ENCODE assay signal across 2 cellular contexts in the genomic region with DNA sequence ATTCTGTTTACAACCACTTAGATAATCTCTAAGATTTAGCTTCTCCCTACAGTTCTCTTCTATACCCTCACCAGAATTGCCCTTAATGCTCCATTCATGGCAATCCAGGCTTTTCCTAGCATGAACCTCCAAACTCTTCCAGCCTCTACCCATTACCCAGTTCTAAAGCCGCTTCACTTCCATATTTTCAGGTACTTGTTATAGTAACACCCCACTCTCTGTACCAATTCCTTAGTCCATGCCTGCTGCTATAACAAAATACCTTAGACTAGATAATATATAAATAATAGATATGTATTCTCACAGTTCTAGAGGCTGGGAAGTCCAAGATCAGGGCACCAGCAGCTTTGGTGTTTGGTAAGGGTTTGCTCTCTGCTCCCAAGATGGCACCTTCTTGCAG.
TF ChIP-seq lines count a peak whose summit lies in the region.

No MANE protein-coding gene starts in this region.

TF ChIP-seq in HEK293, 187 proteins besides CTCF, POLR2A, EP300 and RAD21 (continued from another document):
- TF ChIP-seq, protein P1, sequence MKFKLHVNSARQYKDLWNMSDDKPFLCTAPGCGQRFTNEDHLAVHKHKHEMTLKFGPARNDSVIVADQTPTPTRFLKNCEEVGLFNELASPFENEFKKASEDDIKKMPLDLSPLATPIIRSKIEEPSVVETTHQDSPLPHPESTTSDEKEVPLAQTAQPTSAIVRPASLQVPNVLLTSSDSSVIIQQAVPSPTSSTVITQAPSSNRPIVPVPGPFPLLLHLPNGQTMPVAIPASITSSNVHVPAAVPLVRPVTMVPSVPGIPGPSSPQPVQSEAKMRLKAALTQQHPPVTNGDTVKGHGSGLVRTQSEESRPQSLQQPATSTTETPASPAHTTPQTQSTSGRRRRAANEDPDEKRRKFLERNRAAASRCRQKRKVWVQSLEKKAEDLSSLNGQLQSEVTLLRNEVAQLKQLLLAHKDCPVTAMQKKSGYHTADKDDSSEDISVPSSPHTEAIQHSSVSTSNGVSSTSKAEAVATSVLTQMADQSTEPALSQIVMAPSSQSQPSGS (tag by site-specific recombination; IDR thresholded peaks at IDR 0.05; ENCODE audit: low read depth): no peak
TF ChIP-seq in HEK293: peak in this region for 1.

TF ChIP-seq in K562, 482 proteins besides CTCF, POLR2A, EP300 and RAD21 (continued from another document):
- TF ChIP-seq, protein P2, sequence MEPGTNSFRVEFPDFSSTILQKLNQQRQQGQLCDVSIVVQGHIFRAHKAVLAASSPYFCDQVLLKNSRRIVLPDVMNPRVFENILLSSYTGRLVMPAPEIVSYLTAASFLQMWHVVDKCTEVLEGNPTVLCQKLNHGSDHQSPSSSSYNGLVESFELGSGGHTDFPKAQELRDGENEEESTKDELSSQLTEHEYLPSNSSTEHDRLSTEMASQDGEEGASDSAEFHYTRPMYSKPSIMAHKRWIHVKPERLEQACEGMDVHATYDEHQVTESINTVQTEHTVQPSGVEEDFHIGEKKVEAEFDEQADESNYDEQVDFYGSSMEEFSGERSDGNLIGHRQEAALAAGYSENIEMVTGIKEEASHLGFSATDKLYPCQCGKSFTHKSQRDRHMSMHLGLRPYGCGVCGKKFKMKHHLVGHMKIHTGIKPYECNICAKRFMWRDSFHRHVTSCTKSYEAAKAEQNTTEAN (CRISPR knock-in tag; IDR thresholded peaks at IDR 0.05): no peak
- TF ChIP-seq CREBBP (IDR thresholded peaks at IDR 0.05; ENCODE audit: low read depth, low read length): no peak
